ENCODE assay signal across 24 cellular contexts in genomic region chr2:96882906-96883305, GRCh38. TPM values are rescaled to one million over a fixed set of nuclear protein-coding genes. Genes with fewer than 3 reads are reported as not detected.
DNase-seq lines count a peak whose midpoint lies in the region; ATAC-seq and TF ChIP-seq lines count a peak whose summit lies in the region.
"Had no signal": no experiment of that assay in that cellular context is flagged by ENCODE, and none has a peak within 500 bp of the region (broad histone marks: within the 10 kb centered on the region; RNA-seq: fewer than 3 reads in every experiment).

No MANE protein-coding gene starts in this region.

- CTCF ChIA-PET in mammary epithelial cell (lab: Charles Lee; ENCODE audit: low non-redundant PET): interaction anchor here (0.6 kb wide), 1 partner anchor 8 kb away, joined by 3 read pairs; no protein-coding TSS in a partner anchor
- CTCF ChIA-PET in MCF 10A (lab: Yijun Ruan, JAX): interaction anchor here (3.4 to 3.5 kb wide), 2 partner anchors 14 to 68 kb away, joined by 10 to 19 read pairs; no protein-coding TSS in a partner anchor
- CTCF ChIA-PET in activated naive CD4-positive, alpha-beta T cell treated with anti-CD3 and anti-CD28 coated beads for 36 hours (lab: Charles Lee): interaction anchor here (1.3 to 1.4 kb wide), 3 partner anchors 12 to 26 kb away, joined by 3 to 6 read pairs (median 4); partner anchors contain the start of gene ANKRD39

- intact Hi-C loops in mammary epithelial cell (cut with micrococcal nuclease) (loop anchor here (1.0 kb wide), 1 partner anchor 8 kb away; no protein-coding TSS in a partner anchor), MCF 10A (cut with micrococcal nuclease) (no loop called here), prostate gland (cut with DNase I) (no loop called here)
- intact Hi-C loops in activated naive CD4-positive, alpha-beta T cell treated with anti-CD3 and anti-CD28 coated beads for 36 hours (cut with micrococcal nuclease): no loop called here

- H3K27me3 ChIP-seq in mammary epithelial cell (ENCODE audit: insufficient read depth, low read length) (no peaks in the 10 kb centered on the region), prostate gland (replicated peaks; ENCODE audit: insufficient read depth) (no peaks in the 10 kb centered on the region)
- H3K27me3 ChIP-seq: Peyer's patch had no signal

- no peak for ATAC-seq in HG03045 (IDR thresholded peaks at IDR 0.05; ENCODE audit: unreplicated experiment)
- ATAC-seq: CD8-positive, alpha-beta T cell; Right ventricle myocardium inferior had no signal

- H3K36me3 ChIP-seq in mammary epithelial cell (ENCODE audit: insufficient read depth, low read length) (no peaks in the 10 kb centered on the region), prostate gland (no peaks in the 10 kb centered on the region)
- H3K36me3 ChIP-seq: Peyer's patch had no signal

- no peak for TF ChIP-seq CTCF in mammary epithelial cell (conservative IDR thresholded peaks at IDR 0.05 in 1 of 2, IDR thresholded peaks at IDR 0.05 in 1 of 2; ENCODE audit: extremely low read depth in 1 of 2, insufficient read depth in 1 of 2, low read depth in 1 of 2, low read length in 2 of 2)
- TF ChIP-seq CTCF in MCF 10A (IDR thresholded peaks at IDR 0.05; ENCODE audit: unreplicated experiment): no peak
- TF ChIP-seq CTCF in prostate gland (IDR thresholded peaks at IDR 0.05): no peak

- peak overlapping the region; percentile 90 for H2AFZ ChIP-seq in mammary epithelial cell (ENCODE audit: low read depth, low read length)

- H3K9me3 Mint-ChIP-seq in MCF 10A (ENCODE audit: unreplicated experiment): no peaks in the 10 kb centered on the region
- H3K9me3 Mint-ChIP-seq in activated naive CD4-positive, alpha-beta T cell treated with anti-CD3 and anti-CD28 coated beads for 36 hours: no peaks in the 10 kb centered on the region
- H3K9me3 Mint-ChIP-seq: CD8-positive, alpha-beta T cell had no signal

- in situ Hi-C loops in mammary epithelial cell (cut with MboI; ENCODE audit: low sequenced_read_pairs in 2 of 2): no loop called here

- no peak overlapping the region for H3K4me3 ChIP-seq in mammary epithelial cell (replicated peaks in 1 of 3; ENCODE audit: insufficient read depth in 1 of 3, low read depth in 2 of 3, low read length in 3 of 3)
- no peak overlapping the region for H3K4me3 ChIP-seq in prostate gland
- H3K4me3 ChIP-seq: Peyer's patch had no signal

- no peak for TF ChIP-seq POLR2A in prostate gland (IDR thresholded peaks at IDR 0.05)

- H4K20me1 ChIP-seq in mammary epithelial cell (ENCODE audit: insufficient read depth, low read length): no peaks in the 10 kb centered on the region

- H3K79me2 ChIP-seq in mammary epithelial cell (ENCODE audit: insufficient read depth, low read length): no peaks in the 10 kb centered on the region

- H3K9ac ChIP-seq in mammary epithelial cell (ENCODE audit: insufficient read depth, low read length): no peak overlapping the region
- H3K9ac ChIP-seq: KMS-11 had no signal

- no peaks in the 10 kb centered on the region for H3K9me3 ChIP-seq in mammary epithelial cell (replicated peaks; ENCODE audit: insufficient read depth, low read length)
- H3K9me3 ChIP-seq in prostate gland: no peaks in the 10 kb centered on the region
- H3K9me3 ChIP-seq: Peyer's patch had no signal

- H3K36me3 Mint-ChIP-seq in MCF 10A (ENCODE audit: insufficient read depth, unreplicated experiment): no peaks in the 10 kb centered on the region
- H3K36me3 Mint-ChIP-seq in activated naive CD4-positive, alpha-beta T cell treated with anti-CD3 and anti-CD28 coated beads for 36 hours (ENCODE audit: low read depth): no peaks in the 10 kb centered on the region
- H3K36me3 Mint-ChIP-seq: CD8-positive, alpha-beta T cell had no signal

- H3K4me2 ChIP-seq in mammary epithelial cell (ENCODE audit: insufficient read depth, low read depth, low read length): no peak overlapping the region
- H3K4me2 ChIP-seq: KMS-11 had no signal

- H3K27ac Mint-ChIP-seq in MCF 10A (ENCODE audit: low read depth, unreplicated experiment): no peak overlapping the region
- H3K27ac Mint-ChIP-seq in activated naive CD4-positive, alpha-beta T cell treated with anti-CD3 and anti-CD28 coated beads for 36 hours: no peak overlapping the region
- H3K27ac Mint-ChIP-seq: CD8-positive, alpha-beta T cell had no signal

- peaks cover 23% of the 10 kb centered on the region for H3K4me1 ChIP-seq in mammary epithelial cell (ENCODE audit: insufficient read depth, low read length)
- H3K4me1 ChIP-seq in prostate gland (replicated peaks): peaks cover 9% of the 10 kb centered on the region

- H3K27me3 Mint-ChIP-seq in MCF 10A (ENCODE audit: insufficient read depth, unreplicated experiment): no peaks in the 10 kb centered on the region
- no peaks in the 10 kb centered on the region for H3K27me3 Mint-ChIP-seq in activated naive CD4-positive, alpha-beta T cell treated with anti-CD3 and anti-CD28 coated beads for 36 hours (ENCODE audit: low read depth)

- H3K27ac ChIP-seq in mammary epithelial cell (ENCODE audit: insufficient read depth, low read depth, low read length) (no peak overlapping the region), epithelial cell of prostate (peak overlapping the region; percentile 37), prostate gland (peak overlapping the region; percentile 60 to 69)
- H3K27ac ChIP-seq: 22Rv1, HL-60, KMS-11 had no signal

- H3K4me3 Mint-ChIP-seq in MCF 10A (ENCODE audit: unreplicated experiment): no peak overlapping the region
- no peak overlapping the region for H3K4me3 Mint-ChIP-seq in activated naive CD4-positive, alpha-beta T cell treated with anti-CD3 and anti-CD28 coated beads for 36 hours
- H3K4me3 Mint-ChIP-seq: CD8-positive, alpha-beta T cell had no signal

- no TSS peak for BruUV-seq in mammary epithelial cell (replicated peaks; lab: Mats Ljungman, UMichigan)
- no TSS peak for BruUV-seq in MCF 10A (replicated peaks; lab: Mats Ljungman, UMichigan)

- DNase-seq in mammary epithelial cell: no peak
- DNase-seq in MCF 10A (ENCODE audit: unreplicated experiment): no peak
- no peak for DNase-seq in epithelial cell of prostate (ENCODE audit: low read depth, low spot score)
- no peak for DNase-seq in prostate gland (ENCODE audit: low spot score)
- no peak for DNase-seq in activated T-cell treated with anti-CD3 and anti-CD28 coated beads, Interleukin-2, amount 50 U/mL, for 1 hour
- no peak for DNase-seq in activated naive CD4-positive, alpha-beta T cell treated with anti-CD3 and anti-CD28 coated beads for 36 hours
- DNase-seq in effector CD8-positive, alpha-beta T cell (lab: John Stamatoyannopoulos, UW): no peak
- DNase-seq: ACHN; C1 segment of cervical spinal cord; Calu3; CD8-positive, alpha-beta T cell; GDM1; NCI-H1105 treated with DMSO at 0.1 percent for 48 hours; NCI-H2029 treated with DMSO at 0.1 percent for 48 hours; NCI-H226; NCI-H524; NCI-H774; NK-92 treated with Interleukin-12 subunit alpha and Interleukin-12 subunit beta, amount 100 ng/mL, for 24 hours; Peyer's patch had no signal

- POLR2A ChIA-PET in MCF 10A (lab: Yijun Ruan, JAX): interaction anchor here (1.6 kb wide), 1 partner anchor 9 kb away, joined by 4 read pairs; no protein-coding TSS in a partner anchor

- H3K4me1 Mint-ChIP-seq in MCF 10A (ENCODE audit: insufficient read depth, unreplicated experiment): peaks cover 23% of the 10 kb centered on the region
- H3K4me1 Mint-ChIP-seq in activated naive CD4-positive, alpha-beta T cell treated with anti-CD3 and anti-CD28 coated beads for 36 hours (ENCODE audit: low read depth): peaks cover 1% of the 10 kb centered on the region

- WGBS in mammary epithelial cell (ENCODE audit: low coverage, missing lambda C conversion rate): 41% methylated on average over 8 of the region's 8 CpGs
- WGBS in prostate gland: 49% methylated on average over 5 of the region's 8 CpGs

- dilution Hi-C loops in mammary epithelial cell (cut with HindIII; ENCODE audit: low sequenced_read_pairs): no loop called here

RNA-seq across cellular contexts. Expression of gene SEMA4C, which starts 13.0 kb away (rescaled TPM):
- total RNA-seq in mammary epithelial cell: 10 to 100 TPM; 13.2 to 14.0 TPM
- 6.9 TPM for polyA plus RNA-seq in mammary epithelial cell
- polyA minus RNA-seq in mammary epithelial cell: 7.3 TPM
- total RNA-seq in MCF 10A (2022): 16.3 and 22.6 TPM in 2 replicates
- total RNA-seq in prostate gland: 10 to 100 TPM; 35.8 to 45.9 TPM
- 1 to 10 TPM; 7.7 to 8.5 TPM for total RNA-seq in activated naive CD4-positive, alpha-beta T cell treated with anti-CD3 and anti-CD28 coated beads for 36 hours

RNA-seq across cellular contexts. Expression of gene ANKRD39, which starts 25.1 kb away (rescaled TPM):
- total RNA-seq in mammary epithelial cell: 10 to 100 TPM in 1 of 2 donors, 1 to 10 TPM in 1; 7.8 to 12.3 TPM
- 13.8 TPM for polyA plus RNA-seq in mammary epithelial cell
- 2.8 TPM for polyA minus RNA-seq in mammary epithelial cell
- 14.0 and 17.6 TPM in 2 replicates for total RNA-seq in MCF 10A (2022)
- 10 to 100 TPM; 21.2 to 38.7 TPM for total RNA-seq in prostate gland
- 10 to 100 TPM; 25.0 to 27.3 TPM for total RNA-seq in activated naive CD4-positive, alpha-beta T cell treated with anti-CD3 and anti-CD28 coated beads for 36 hours

RNA-seq across cellular contexts. Expression of gene ANKRD23, which starts 39.1 kb away (rescaled TPM):
- total RNA-seq in mammary epithelial cell (1 to 10 TPM in 1 of 2 donors, under 1 TPM in 1; 0.82 to 1.7 TPM), MCF 10A (2022) (3.4 and 7.6 TPM in 2 replicates), prostate gland (10 to 100 TPM; 11.4 to 15.2 TPM)
- polyA plus RNA-seq in mammary epithelial cell: 0.49 TPM
- polyA minus RNA-seq in mammary epithelial cell: 0.36 TPM
- total RNA-seq in activated naive CD4-positive, alpha-beta T cell treated with anti-CD3 and anti-CD28 coated beads for 36 hours: 1 to 10 TPM; 3.3 to 4.2 TPM
